8 cellular contexts compared by ENCODE assay signal in the genomic region with DNA sequence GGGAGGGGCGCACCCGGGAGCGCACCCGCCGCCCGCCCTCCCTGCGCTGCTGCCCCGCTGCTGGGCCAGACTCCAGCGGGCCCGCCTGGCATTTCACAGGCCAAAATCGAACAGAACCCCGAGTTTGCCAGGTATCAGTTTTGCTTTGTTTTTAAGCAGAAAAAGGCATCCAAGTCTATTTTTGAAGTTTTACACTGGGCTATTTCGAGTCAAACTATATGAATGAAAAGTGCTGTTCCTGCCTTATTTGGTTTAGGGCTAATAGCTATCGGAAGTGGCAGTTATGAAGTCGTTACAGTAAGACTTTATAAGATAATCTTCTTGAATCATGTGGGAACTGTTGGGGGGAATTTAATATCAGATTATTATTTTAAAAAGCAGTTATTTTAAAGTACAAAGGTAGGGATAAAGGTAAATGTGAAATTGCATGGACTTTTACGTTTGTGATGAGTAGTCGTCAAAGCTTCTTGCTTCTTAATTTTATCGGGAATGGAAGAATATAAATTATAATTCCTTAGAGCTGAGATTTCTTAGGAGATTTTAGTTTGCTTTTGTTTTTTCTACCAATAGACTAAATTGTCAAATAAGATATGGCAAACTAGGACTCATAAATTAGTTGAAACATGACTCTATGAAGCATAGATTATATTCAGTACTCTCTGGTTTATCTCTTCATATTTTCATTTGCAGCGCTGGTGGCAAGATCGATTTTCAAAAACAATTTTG. TPM values are rescaled to one million over a fixed set of nuclear protein-coding genes. Genes with fewer than 3 reads are reported as not detected.
DNase-seq lines count a peak whose midpoint lies in the region; ATAC-seq and TF ChIP-seq lines count a peak whose summit lies in the region.

No MANE protein-coding gene starts in this region.

- intact Hi-C loops in heart left ventricle (cut with DNase I), result no loop called here
- intact Hi-C loops in Right ventricle myocardium superior (cut with DNase I), result no loop called here
- intact Hi-C loops in activated CD4-positive, alpha-beta memory T cell treated with anti-CD3 and anti-CD28 coated beads for 36 hours (cut with micrococcal nuclease), result no loop called here

- TF ChIP-seq CTCF in heart left ventricle (IDR thresholded peaks at IDR 0.05), result no peak

- CTCF ChIA-PET in activated CD4-positive, alpha-beta memory T cell treated with anti-CD3 and anti-CD28 coated beads for 36 hours (lab: Charles Lee), result no interaction called here

- TF ChIP-seq POLR2A in heart left ventricle (IDR thresholded peaks at IDR 0.05), result no peak

- H3K9ac ChIP-seq in iPS-15b (ENCODE audit: low read depth, low read length), result no peak overlapping the region
- peak overlapping the region; percentile 4 to 81 (median 65) for H3K9ac ChIP-seq in subcutaneous abdominal adipose tissue (ENCODE audit: low read length in 5 of 5)

- H3K4me1 ChIP-seq in heart left ventricle (peaks cover 0 to 45% (median 26%) of the 10 kb centered on the region in 12 donors), iPS-15b (ENCODE audit: control insufficient read depth, insufficient read depth, low read length) (peaks cover 5% of the 10 kb centered on the region), subcutaneous abdominal adipose tissue (ENCODE audit: control insufficient read depth in 5 of 5, insufficient read depth in 5 of 5, low read length in 5 of 5) (peaks cover 0 to 13% (median 11%) of the 10 kb centered on the region in 5 donors)

- POLR2A ChIA-PET in activated CD4-positive, alpha-beta memory T cell treated with anti-CD3 and anti-CD28 coated beads for 36 hours (lab: Charles Lee), result no interaction called here

- H3K4me3 ChIP-seq in heart left ventricle (peak overlapping the region; percentile 78 to 98 (median 88)), iPS-15b (ENCODE audit: low read depth, low read length) (peak overlapping the region; percentile 82), subcutaneous abdominal adipose tissue (ENCODE audit: low read depth in 1 of 5, low read length in 5 of 5) (peak overlapping the region; percentile 60 to 90 (median 80))

- no peaks in the 10 kb centered on the region for H3K9me3 Mint-ChIP-seq in activated CD4-positive, alpha-beta memory T cell treated with anti-CD3 and anti-CD28 coated beads for 36 hours

- peaks cover 2% of the 10 kb centered on the region for H3K4me1 Mint-ChIP-seq in activated CD4-positive, alpha-beta memory T cell treated with anti-CD3 and anti-CD28 coated beads for 36 hours (ENCODE audit: low read depth)

- no peaks in the 10 kb centered on the region for H3K36me3 Mint-ChIP-seq in activated CD4-positive, alpha-beta memory T cell treated with anti-CD3 and anti-CD28 coated beads for 36 hours

- 6 to 10% (median 9%) methylated on average over 13 to 20 of the region's 20 CpGs for WGBS in heart left ventricle, 4 donors

- DNase-seq in heart left ventricle (no peak), Right ventricle myocardium superior (no peak), SKM-1 (lab: John Stamatoyannopoulos, UW; ENCODE audit: unreplicated experiment) (no peak), NCI-H2081 (lab: John Stamatoyannopoulos, UW) (no peak), MV-4-11 (lab: John Stamatoyannopoulos, UW) (no peak)
- no peak for DNase-seq in activated CD4-positive, alpha-beta memory T cell treated with anti-CD3 and anti-CD28 coated beads for 36 hours

- ATAC-seq in heart left ventricle, result no peak
- no peak for ATAC-seq in Right ventricle myocardium superior (ENCODE audit: poor library complexity)

- H3K36me3 ChIP-seq in heart left ventricle (peaks cover 0 to 8% (median 0%) of the 10 kb centered on the region in 9 donors), iPS-15b (ENCODE audit: control insufficient read depth, insufficient read depth, low read length) (no peaks in the 10 kb centered on the region), subcutaneous abdominal adipose tissue (ENCODE audit: control insufficient read depth in 5 of 5, insufficient read depth in 5 of 5, low read length in 5 of 5) (no peaks in the 10 kb centered on the region)

- H3K4me3 Mint-ChIP-seq in activated CD4-positive, alpha-beta memory T cell treated with anti-CD3 and anti-CD28 coated beads for 36 hours, result peak overlapping the region; percentile 25

- peaks cover 0 to 7% (median 0%) of the 10 kb centered on the region in 9 donors for H3K27me3 ChIP-seq in heart left ventricle
- peaks cover 31% of the 10 kb centered on the region for H3K27me3 ChIP-seq in iPS-15b (ENCODE audit: control insufficient read depth, insufficient read depth, low read length)
- H3K27me3 ChIP-seq in subcutaneous abdominal adipose tissue (ENCODE audit: control insufficient read depth in 5 of 5, insufficient read depth in 4 of 5, low read length in 5 of 5), result no peaks in the 10 kb centered on the region

- H3K9me3 ChIP-seq in heart left ventricle (no peaks in the 10 kb centered on the region), iPS-15b (ENCODE audit: control insufficient read depth, insufficient read depth, low read length) (no peaks in the 10 kb centered on the region), subcutaneous abdominal adipose tissue (ENCODE audit: control insufficient read depth in 5 of 5, low read length in 5 of 5) (no peaks in the 10 kb centered on the region)

- H3K27ac ChIP-seq in heart left ventricle (peak overlapping the region; percentile 88 to 98 (median 95)), subcutaneous abdominal adipose tissue (ENCODE audit: low read depth, low read length) (peak overlapping the region; percentile 74)

- no peak overlapping the region for H3K27ac Mint-ChIP-seq in activated CD4-positive, alpha-beta memory T cell treated with anti-CD3 and anti-CD28 coated beads for 36 hours

- peaks cover 51% of the 10 kb centered on the region for H3K27me3 Mint-ChIP-seq in activated CD4-positive, alpha-beta memory T cell treated with anti-CD3 and anti-CD28 coated beads for 36 hours

RNA-seq across cellular contexts. Expression of a gene that starts 1.1 kb away (rescaled TPM):
- total RNA-seq in heart left ventricle (100 to 1,000 TPM in 7 of 9 donors, 10 to 100 TPM in 2; 64.6 to 165 (median 129) TPM), Right ventricle myocardium superior (130 TPM)
- polyA plus RNA-seq in heart left ventricle, result 10 to 100 TPM; 54.1 to 71.5 TPM
- not detected for total RNA-seq in activated CD4-positive, alpha-beta memory T cell treated with anti-CD3 and anti-CD28 coated beads for 36 hours

Comparison
In these comparisons a context has a peak if more than half of its experiments do, and no peak if none do; other contexts are left out.
1. RNA of a gene that starts 1.1 kb away (total RNA-seq): 130 TPM in Right ventricle myocardium superior (single experiment) and 64.6 to 165 TPM in heart left ventricle; not detected in activated CD4-positive, alpha-beta memory T cell treated with anti-CD3 and anti-CD28 coated beads for 36 hours; every median in the first group is over 10 times any median in the second.
2. Peak in every context shown above with its lines, with median percentiles within 50 percentile points of each other: H3K4me3 ChIP-seq.